In the genomic region with DNA sequence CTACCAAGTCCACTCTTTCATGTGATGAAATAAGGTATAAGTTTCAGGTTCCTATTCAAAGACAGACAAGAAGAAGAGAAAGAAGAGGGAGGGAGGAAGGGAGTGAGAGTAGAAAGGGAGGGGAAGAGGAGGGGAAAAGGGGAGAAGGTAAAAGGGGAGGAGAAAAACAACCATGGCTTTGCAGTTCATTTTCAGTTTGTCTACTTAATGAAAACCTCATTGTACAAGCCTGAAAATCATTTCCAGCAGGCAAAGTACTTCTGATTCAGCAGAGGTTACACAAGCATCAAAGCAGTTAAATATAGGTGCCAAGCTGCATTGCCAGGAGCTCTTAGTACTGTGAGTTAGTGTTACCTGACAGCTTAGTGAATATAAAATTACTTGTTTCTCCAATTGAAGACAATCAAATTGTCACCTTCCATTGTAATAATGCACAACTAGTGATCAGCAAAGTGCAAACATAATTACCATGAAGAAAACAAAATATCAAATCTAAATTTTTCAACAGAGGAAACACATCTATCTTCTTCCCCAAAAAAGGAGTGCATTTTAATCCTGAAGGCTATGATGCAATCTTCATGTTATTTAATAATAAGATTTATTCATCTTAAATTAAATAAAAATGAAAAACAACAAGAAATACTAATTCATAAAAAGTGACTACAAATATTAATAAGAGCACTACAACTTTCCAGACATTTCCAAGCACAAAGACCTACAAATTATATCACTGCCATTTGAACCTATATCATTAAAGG, we compare ENCODE assay signal across 19 cellular contexts. TPM values are rescaled to one million over a fixed set of nuclear protein-coding genes. Genes with fewer than 3 reads are reported as not detected.
A peak's percentile ranks its signal among the peaks of the same experiment; 100 is the strongest.
DNase-seq lines count a peak whose midpoint lies in the region; ATAC-seq and TF ChIP-seq lines count a peak whose summit lies in the region.
"Had no signal": no experiment of that assay in that cellular context is flagged by ENCODE, and none has a peak within 500 bp of the region (broad histone marks: within the 10 kb centered on the region; RNA-seq: fewer than 3 reads in every experiment).

No MANE protein-coding gene starts in this region.

- H3K4me3 ChIP-seq in breast epithelium (no peak overlapping the region), heart right ventricle (no peak overlapping the region)
- H3K4me3 ChIP-seq: colonic mucosa, esophagus muscularis mucosa, HAP-1, lower lobe of right lung, testis had no signal

- no peak for TF ChIP-seq POLR2A in breast epithelium (IDR thresholded peaks at IDR 0.05)

- no peaks in the 10 kb centered on the region for H3K9me3 Mint-ChIP-seq in MCF 10A (ENCODE audit: unreplicated experiment)
- H3K9me3 Mint-ChIP-seq: activated CD4-positive, alpha-beta memory T cell treated with anti-CD3 and anti-CD28 coated beads, Interleukin-2, amount 10 ng/mL, durations not matched to agents 7 days and 5 days; CD8-positive, alpha-beta T cell had no signal

- no peak overlapping the region for H3K27ac ChIP-seq in breast epithelium
- H3K27ac ChIP-seq in heart right ventricle: peak overlapping the region in 3 of 10 donors; percentile 18 to 60 (median 39)
- H3K27ac ChIP-seq: colonic mucosa, esophagus muscularis mucosa, lower lobe of right lung, testis had no signal

- CTCF ChIA-PET in MCF 10A (lab: Yijun Ruan, JAX): interaction anchor here (0.6 to 0.8 kb wide), 4 partner anchors 17 to 1465 kb away, joined by 3 to 5 read pairs (median 3); no protein-coding TSS in a partner anchor

- no peak overlapping the region for H3K4me3 Mint-ChIP-seq in MCF 10A (ENCODE audit: unreplicated experiment)
- H3K4me3 Mint-ChIP-seq: activated CD4-positive, alpha-beta memory T cell treated with anti-CD3 and anti-CD28 coated beads, Interleukin-2, amount 10 ng/mL, durations not matched to agents 7 days and 5 days; CD8-positive, alpha-beta T cell; naive thymus-derived CD8-positive, alpha-beta T cell had no signal

- H3K9me3 ChIP-seq in breast epithelium: no peaks in the 10 kb centered on the region
- H3K9me3 ChIP-seq in heart right ventricle: no peaks in the 10 kb centered on the region
- H3K9me3 ChIP-seq: colonic mucosa, esophagus muscularis mucosa, HAP-1, lower lobe of right lung, testis had no signal

- H3K4me1 Mint-ChIP-seq in MCF 10A (ENCODE audit: insufficient read depth, unreplicated experiment): peaks cover 13% of the 10 kb centered on the region
- H3K4me1 Mint-ChIP-seq: activated CD4-positive, alpha-beta memory T cell treated with anti-CD3 and anti-CD28 coated beads, Interleukin-2, amount 10 ng/mL, durations not matched to agents 7 days and 5 days; naive thymus-derived CD8-positive, alpha-beta T cell had no signal

- no peaks in the 10 kb centered on the region for H3K36me3 Mint-ChIP-seq in MCF 10A (ENCODE audit: insufficient read depth, unreplicated experiment)
- H3K36me3 Mint-ChIP-seq: CD8-positive, alpha-beta T cell; naive thymus-derived CD8-positive, alpha-beta T cell had no signal

- intact Hi-C loops in MCF 10A (cut with micrococcal nuclease): no loop called here
- intact Hi-C loops in breast epithelium (cut with DNase I; ENCODE audit: low total_unique reads): no loop called here
- intact Hi-C loops in heart right ventricle (cut with DNase I): no loop called here

- peak; percentile 17 for DNase-seq in MCF 10A (ENCODE audit: unreplicated experiment)
- no peak for DNase-seq in breast epithelium (ENCODE audit: low spot score in 2 of 2)
- DNase-seq in heart right ventricle: peak in 1 of 2 donors; percentile 11
- peak; percentile 18 for DNase-seq in stromal cell of bone marrow (ENCODE audit: low read depth)
- no peak for DNase-seq in HK-2 (ENCODE audit: unreplicated experiment)
- DNase-seq: activated CD4-positive, alpha-beta memory T cell treated with anti-CD3 and anti-CD28 coated beads, Interleukin-2, amount 10 ng/mL, durations not matched to agents 7 days and 5 days; CD8-positive, alpha-beta T cell; colonic mucosa; EL; KG1; lower lobe of right lung; naive thymus-derived CD8-positive, alpha-beta T cell; stimulated activated CD8-positive, alpha-beta memory T cell treated with anti-CD3 and anti-CD28 coated beads, Interleukin-4, amount 100 ng/mL, for 48 hours; testis had no signal

- ATAC-seq in SK-N-SH treated with all-trans-retinoic acid at 6 μM for 48 hours (peak; percentile 70; the same call in 2 of the 3 replicates), heart right ventricle (peak in 6 of 8 donors; percentile 35 to 86 (median 80)), HG03571 (IDR thresholded peaks at IDR 0.05; ENCODE audit: unreplicated experiment) (no peak), GM18502 (IDR thresholded peaks at IDR 0.05; ENCODE audit: poor library complexity, unreplicated experiment) (no peak)
- ATAC-seq: CD8-positive, alpha-beta T cell; lower lobe of right lung; naive thymus-derived CD8-positive, alpha-beta T cell had no signal

- POLR2A ChIA-PET in MCF 10A (lab: Yijun Ruan, JAX): interaction anchor here (0.7 to 5.0 kb wide), 10 partner anchors 10 to 258 kb away, joined by 3 to 44 read pairs (median 3); no protein-coding TSS in a partner anchor

- BruUV-seq in MCF 10A (replicated peaks; lab: Mats Ljungman, UMichigan): no TSS peak

- no peaks in the 10 kb centered on the region for H3K27me3 ChIP-seq in breast epithelium
- no peaks in the 10 kb centered on the region for H3K27me3 ChIP-seq in heart right ventricle
- H3K27me3 ChIP-seq: colonic mucosa, esophagus muscularis mucosa, testis had no signal

- H3K27me3 Mint-ChIP-seq in MCF 10A (ENCODE audit: insufficient read depth, unreplicated experiment): no peaks in the 10 kb centered on the region
- H3K27me3 Mint-ChIP-seq: activated CD4-positive, alpha-beta memory T cell treated with anti-CD3 and anti-CD28 coated beads, Interleukin-2, amount 10 ng/mL, durations not matched to agents 7 days and 5 days had no signal

- H3K27ac Mint-ChIP-seq in MCF 10A (ENCODE audit: low read depth, unreplicated experiment): no peak overlapping the region
- H3K27ac Mint-ChIP-seq: activated CD4-positive, alpha-beta memory T cell treated with anti-CD3 and anti-CD28 coated beads, Interleukin-2, amount 10 ng/mL, durations not matched to agents 7 days and 5 days; CD8-positive, alpha-beta T cell; naive thymus-derived CD8-positive, alpha-beta T cell had no signal

- no peaks in the 10 kb centered on the region for H3K36me3 ChIP-seq in breast epithelium
- no peaks in the 10 kb centered on the region for H3K36me3 ChIP-seq in heart right ventricle
- H3K36me3 ChIP-seq: colonic mucosa, esophagus muscularis mucosa, HAP-1, lower lobe of right lung had no signal

- H3K4me1 ChIP-seq in breast epithelium: no peaks in the 10 kb centered on the region
- peaks cover 0 to 36% (median 24%) of the 10 kb centered on the region in 9 donors for H3K4me1 ChIP-seq in heart right ventricle
- H3K4me1 ChIP-seq: colonic mucosa, esophagus muscularis mucosa, HAP-1, lower lobe of right lung, testis had no signal

- no peak for TF ChIP-seq CTCF in MCF 10A (IDR thresholded peaks at IDR 0.05; ENCODE audit: unreplicated experiment)
- TF ChIP-seq CTCF in breast epithelium (IDR thresholded peaks at IDR 0.05): no peak
- TF ChIP-seq CTCF in heart right ventricle (IDR thresholded peaks at IDR 0.05): no peak

TF ChIP-seq in SK-N-SH treated with all-trans-retinoic acid at 6 μM for 48 hours, 23 proteins besides CTCF, POLR2A, EP300 and RAD21:
- no peak for TF ChIP-seq OSR1 (CRISPR knock-in tag; IDR thresholded peaks at IDR 0.05)

RNA-seq across cellular contexts. Expression of a gene that starts 8.2 kb away (rescaled TPM):
- total RNA-seq in MCF 10A (2022) (5.2 and 6.4 TPM in 2 replicates), breast epithelium (1 to 10 TPM; 2.0 to 8.0 (median 7.9) TPM), heart right ventricle (10 to 100 TPM; 12.6 to 43.0 (median 25.8) TPM)
- 1 to 10 TPM in 1 of 2 donors, under 1 TPM in 1; 0.80 to 4.9 TPM for polyA plus RNA-seq in heart right ventricle
- total RNA-seq: activated CD4-positive, alpha-beta memory T cell treated with anti-CD3 and anti-CD28 coated beads, Interleukin-2, amount 10 ng/mL, durations not matched to agents 7 days and 5 days; CD8-positive, alpha-beta T cell; naive thymus-derived CD8-positive, alpha-beta T cell had no signal

Comparison
In these comparisons a context has a peak if more than half of its experiments do, and no peak if none do; other contexts are left out.
1. DNase-seq: peak in MCF 10A (single experiment) and stromal cell of bone marrow (single experiment); none in breast epithelium (0 of 2) and HK-2 (single experiment).
2. ATAC-seq: peak in SK-N-SH treated with all-trans-retinoic acid at 6 μM for 48 hours (single experiment) and heart right ventricle (6 of 8); none in HG03571 (single experiment) and GM18502 (single experiment).